ENCODE assay signal across 28 cellular contexts in genomic region chr12:106889950-106890626, GRCh38.
"Had no signal": no experiment of that assay in that cellular context is flagged by ENCODE, and none has a peak within 500 bp of the region (broad histone marks: within the 10 kb centered on the region; RNA-seq: fewer than 3 reads in every experiment).

No MANE protein-coding gene starts in this region.

- DNase-seq: activated B cell treated with CpG ODN at 0.5 μM for 24 hours; activated CD4-positive, alpha-beta memory T cell treated with anti-CD3 and anti-CD28 coated beads for 36 hours; activated CD4-positive, alpha-beta T cell treated with anti-CD3 and anti-CD28 coated beads for 4 hours; activated CD4-positive, alpha-beta T cell treated with anti-CD3 and anti-CD28 coated beads, Interleukin-2, amount 50 U/mL, for 1 hour; activated CD4-positive, CD25-positive, alpha-beta regulatory T cell treated with anti-CD3 and anti-CD28 coated beads, Interleukin-2, amount 50 U/mL, for 72 hours; activated CD8-positive, alpha-beta memory T cell treated with anti-CD3 and anti-CD28 coated beads, Interleukin-2, amount 50 U/mL, for 4 hours; activated gamma-delta T cell treated with Interleukin-2 at 50 U/mL for 16 hours; activated naive CD4-positive, alpha-beta T cell treated with anti-CD3 and anti-CD28 coated beads, Interleukin-2, amount 10 ng/mL, durations not matched to agents 7 days and 5 days; activated naive CD8-positive, alpha-beta T cell treated with anti-CD3 and anti-CD28 coated beads, Interleukin-2, amount 50 U/mL, for 24 hours; activated T-cell treated with anti-CD3 and anti-CD28 coated beads for 4 hours; activated T-cell treated with anti-CD3 and anti-CD28 coated beads, Interleukin-2, amount 50 U/mL, for 4 hours; anterior cingulate cortex; central memory CD4-positive, alpha-beta T cell; Karpas-422; NCI-H1105; NCI-H1417 treated with DMSO at 0.1 percent for 48 hours; NCI-H187 treated with DMSO at 0.1 percent for 48 hours; NCI-H2081; NCI-H345; NCI-H524 treated with DMSO at 0.1 percent for 48 hours; OCI-M1; Right ventricle myocardium superior; SW 1271; T-helper 1 cell; T-helper 2 cell; T-helper 9 cell had no signal

- ATAC-seq: activated naive CD8-positive, alpha-beta T cell treated with anti-CD3 and anti-CD28 coated beads, Interleukin-2, amount 50 U/mL, for 24 hours; activated T-cell treated with anti-CD3 and anti-CD28 coated beads, Interleukin-2, amount 50 U/mL, for 4 hours had no signal

- FAIRE-seq: bronchial epithelial cell had no signal

- H3K27ac ChIP-seq: VCaP had no signal
